In the genomic region with DNA sequence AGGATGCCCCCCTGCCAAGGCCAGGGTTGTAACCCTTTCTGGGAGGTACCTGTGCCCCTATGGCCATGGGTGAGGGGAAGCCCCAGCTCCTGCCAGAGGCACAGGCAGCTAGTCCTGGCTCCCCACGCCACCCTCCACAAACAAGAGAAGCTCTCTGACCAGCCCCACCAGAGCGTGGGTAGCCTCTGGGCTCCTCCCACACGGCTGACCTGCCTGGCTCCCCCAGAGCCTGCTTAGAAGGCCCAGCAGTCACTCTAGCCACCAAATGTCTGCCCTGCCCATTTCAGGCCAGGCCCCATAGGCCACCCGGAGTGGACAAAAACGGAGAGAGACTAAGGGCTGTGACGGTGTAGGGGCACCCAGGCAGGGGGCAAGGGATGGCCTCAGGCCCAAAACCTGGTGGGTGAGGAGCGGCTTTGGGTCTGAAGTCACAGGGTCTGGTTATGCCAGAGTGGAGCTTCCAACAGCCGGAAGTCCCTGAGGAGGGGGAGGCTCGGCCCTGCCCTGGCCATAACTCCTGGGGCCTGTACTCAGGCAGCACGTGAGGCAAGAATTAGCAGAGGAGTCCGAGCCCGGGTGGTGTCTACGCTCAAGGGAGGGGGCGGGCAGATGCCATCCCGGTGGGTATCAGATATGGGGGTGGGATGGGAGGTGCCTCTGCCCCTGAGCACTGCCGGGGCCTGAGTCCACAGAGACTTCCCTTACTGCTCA, we compare ENCODE assay signal across 16 cellular contexts.
DNase-seq lines count a peak whose midpoint lies in the region; ATAC-seq, FAIRE-seq and TF ChIP-seq lines count a peak whose summit lies in the region.
"Had no signal": no experiment of that assay in that cellular context is flagged by ENCODE, and none has a peak within 500 bp of the region (broad histone marks: within the 10 kb centered on the region; RNA-seq: fewer than 3 reads in every experiment).

No MANE protein-coding gene starts in this region.

- intact Hi-C loops in breast epithelium (cut with DNase I; ENCODE audit: low total_unique reads) (no loop called here), mammary epithelial cell (cut with micrococcal nuclease) (no loop called here)

- H3K36me3 ChIP-seq in breast epithelium: no peaks in the 10 kb centered on the region
- H3K36me3 ChIP-seq in mammary epithelial cell (ENCODE audit: insufficient read depth, low read length): no peaks in the 10 kb centered on the region
- no peaks in the 10 kb centered on the region for H3K36me3 ChIP-seq in H1 (ENCODE audit: control insufficient read depth in 2 of 4, insufficient read depth in 4 of 4, low read length in 3 of 4)
- H3K36me3 ChIP-seq in neuronal stem cell (replicated peaks in 1 of 2; ENCODE audit: control insufficient read depth in 2 of 2, insufficient read depth in 2 of 2, low read length in 2 of 2): peaks cover 0 to 1% of the 10 kb centered on the region in 2 donors
- H3K36me3 ChIP-seq: BLaER1 treated with 17β-estradiol and CSF1 and Interleukin-3, amounts not matched to agents 10 nM and 100 nM had no signal

- H4K91ac ChIP-seq in H1 (replicated peaks; ENCODE audit: insufficient read length, low read length) (peak overlapping the region; percentile 42), neuronal stem cell (ENCODE audit: low read depth, low read length, poor library complexity) (no peak overlapping the region)

- peak overlapping the region; percentile 36; the same call in 1 of the 2 replicates for H4K8ac ChIP-seq in H1 (ENCODE audit: extremely low read depth, insufficient read depth, low read length)
- no peak overlapping the region for H4K8ac ChIP-seq in neuronal stem cell (ENCODE audit: low read depth, low read length)

- H2BK12ac ChIP-seq in H1 (ENCODE audit: low read depth, low read length) (no peak overlapping the region; the same call in 1 of the 2 replicates), neuronal stem cell (ENCODE audit: low read length) (peak overlapping the region; percentile 63)

- BruUV-seq in mammary epithelial cell (replicated peaks; lab: Mats Ljungman, UMichigan): no TSS peak

- no peak overlapping the region for H4K5ac ChIP-seq in H1 (ENCODE audit: insufficient read length, low read depth, low read length)

- H2BK20ac ChIP-seq in H1 (ENCODE audit: low read length): no peak overlapping the region

- H3K36me3 Mint-ChIP-seq in type B pancreatic cell: no peaks in the 10 kb centered on the region

- H3K4me1 Mint-ChIP-seq in type B pancreatic cell (ENCODE audit: unreplicated experiment): peaks cover 9% of the 10 kb centered on the region
- H3K4me1 Mint-ChIP-seq: activated CD4-positive, alpha-beta T cell treated with anti-CD3 and anti-CD28 coated beads, Interleukin-2, amount 10 ng/mL, durations not matched to agents 24 days and 14 days had no signal

- POLR2A ChIA-PET in H1 (lab: Charles Lee; ENCODE audit: partially characterized antibody): interaction anchor here (1.0 to 1.3 kb wide), 2 partner anchors 9 to 49 kb away, joined by 3 read pairs; no protein-coding TSS in a partner anchor

- H3K4me1 ChIP-seq in breast epithelium (peaks cover 14 to 15% of the 10 kb centered on the region in 2 donors), mammary epithelial cell (ENCODE audit: insufficient read depth, low read length) (peaks cover 35% of the 10 kb centered on the region), H1 (replicated peaks in 1 of 4; ENCODE audit: control insufficient read depth in 3 of 4, insufficient read depth in 4 of 4, low read length in 3 of 4) (peaks cover 0 to 19% (median 7%) of the 10 kb centered on the region in 4 experiments; a peak in 6 of 7 replicates), neuronal stem cell (ENCODE audit: control insufficient read depth in 2 of 2, insufficient read depth in 1 of 2, low read depth in 1 of 2, low read length in 2 of 2) (peaks cover 0 to 7% of the 10 kb centered on the region in 2 donors)
- H3K4me1 ChIP-seq: A549 had no signal

- H3K27ac Mint-ChIP-seq in type B pancreatic cell: peak overlapping the region; percentile 43
- H3K27ac Mint-ChIP-seq: activated CD4-positive, alpha-beta T cell treated with anti-CD3 and anti-CD28 coated beads, Interleukin-2, amount 10 ng/mL, durations not matched to agents 24 days and 14 days; activated T-helper 2 cell treated with anti-CD3 and anti-CD28 coated beads, Interferon-gamma antibody, Interleukin-2, Interleukin-4, amounts not matched to agents 10 μg/mL and 5 μg/mL and 100 μg/mL, durations not matched to agents 14 hours and 24 hours and 36 hours had no signal

- no peak overlapping the region for H3K9ac ChIP-seq in mammary epithelial cell (ENCODE audit: insufficient read depth, low read length)
- no peak overlapping the region for H3K9ac ChIP-seq in H1 (replicated peaks in 1 of 4; ENCODE audit: extremely low read depth in 1 of 4, low read depth in 3 of 4, low read length in 3 of 4)
- H3K9ac ChIP-seq in neuronal stem cell (ENCODE audit: low read depth, low read length, poor library complexity): no peak overlapping the region

- no peak overlapping the region for H3K4me3 Mint-ChIP-seq in type B pancreatic cell
- H3K4me3 Mint-ChIP-seq: activated CD4-positive, alpha-beta T cell treated with anti-CD3 and anti-CD28 coated beads, Interleukin-2, amount 10 ng/mL, durations not matched to agents 24 days and 14 days had no signal

- H4K20me1 ChIP-seq in mammary epithelial cell (ENCODE audit: insufficient read depth, low read length) (no peaks in the 10 kb centered on the region), H1 (replicated peaks in 1 of 2; ENCODE audit: control insufficient read depth in 1 of 2, insufficient read depth in 2 of 2, low read length in 2 of 2) (peaks cover 0 to 7% of the 10 kb centered on the region in 2 experiments)

- no peak overlapping the region for H2BK120ac ChIP-seq in H1 (replicated peaks; ENCODE audit: low read depth, low read length)
- no peak overlapping the region for H2BK120ac ChIP-seq in neuronal stem cell (ENCODE audit: low read depth, low read length)

- in situ Hi-C loops in mammary epithelial cell (cut with MboI; ENCODE audit: low sequenced_read_pairs in 2 of 2): no loop called here

- H2BK15ac ChIP-seq in H1 (ENCODE audit: low read length) (peak overlapping the region; percentile 46; the same call in 1 of the 2 replicates), neuronal stem cell (ENCODE audit: low read length) (peak overlapping the region; percentile 9)

- H3K79me2 ChIP-seq in mammary epithelial cell (ENCODE audit: insufficient read depth, low read length) (no peaks in the 10 kb centered on the region), H1 (ENCODE audit: control insufficient read depth in 1 of 2, insufficient read depth in 2 of 2, low read length in 2 of 2) (no peaks in the 10 kb centered on the region)

- no peak overlapping the region for H2AFZ ChIP-seq in mammary epithelial cell (ENCODE audit: low read depth, low read length)
- H2AFZ ChIP-seq in H1 (ENCODE audit: low read length): no peak overlapping the region
- no peak overlapping the region for H2AFZ ChIP-seq in neuronal stem cell (ENCODE audit: low read length)

- no peaks in the 10 kb centered on the region for H3K9me3 Mint-ChIP-seq in type B pancreatic cell
- H3K9me3 Mint-ChIP-seq: activated CD4-positive, alpha-beta T cell treated with anti-CD3 and anti-CD28 coated beads, Interleukin-2, amount 10 ng/mL, durations not matched to agents 24 days and 14 days; activated T-helper 2 cell treated with anti-CD3 and anti-CD28 coated beads, Interferon-gamma antibody, Interleukin-2, Interleukin-4, amounts not matched to agents 10 μg/mL and 5 μg/mL and 100 μg/mL, durations not matched to agents 14 hours and 24 hours and 36 hours had no signal

- H2BK5ac ChIP-seq in H1 (ENCODE audit: low read depth, low read length) (no peak overlapping the region; the same call in 1 of the 2 replicates), neuronal stem cell (ENCODE audit: low read length) (peak overlapping the region; percentile 10)

- peaks cover 0 to 2% of the 10 kb centered on the region in 2 donors for H3K27me3 ChIP-seq in breast epithelium
- H3K27me3 ChIP-seq in mammary epithelial cell (ENCODE audit: insufficient read depth, low read length): no peaks in the 10 kb centered on the region
- peaks cover 7 to 33% (median 27%) of the 10 kb centered on the region in 4 experiments for H3K27me3 ChIP-seq in H1 (replicated peaks in 1 of 4; ENCODE audit: control insufficient read depth in 3 of 4, extremely low read depth in 1 of 4, insufficient read depth in 3 of 4, low read length in 3 of 4)
- peaks cover 0 to 35% (median 6%) of the 10 kb centered on the region in 3 experiments for H3K27me3 ChIP-seq in neuronal stem cell (ENCODE audit: control insufficient read depth in 3 of 3, insufficient read depth in 3 of 3, low read depth in 1 of 3, low read length in 3 of 3)

- ATAC-seq in left lobe of liver: no peak
- ATAC-seq in GM19035 (IDR thresholded peaks at IDR 0.05; ENCODE audit: unreplicated experiment): no peak
- ATAC-seq: stimulated activated naive CD8-positive, alpha-beta T cell treated with anti-CD3 and anti-CD28 coated beads, Interleukin-15, Interleukin-2, amounts not matched to agents 100 U/mL and 50 U/mL, for 24 hours had no signal

- WGBS in mammary epithelial cell (ENCODE audit: low coverage, missing lambda C conversion rate): 63% methylated on average over 5 of the region's 16 CpGs
- 90% methylated on average over 15 of the region's 16 CpGs; no CpG with 5 or more reads in 1 of the 2 experiments for WGBS in H1 (ENCODE audit: extremely low coverage in 1 of 2, insufficient coverage in 1 of 2, insufficient read length in 1 of 2, insufficient replicate concordance in 2 of 2, low coverage in 1 of 2, low lambda C conversion rate in 2 of 2, missing lambda C conversion rate in 1 of 2), 2 experiments
- WGBS in neuronal stem cell (ENCODE audit: extremely low coverage in 2 of 2, insufficient read length in 2 of 2, insufficient replicate concordance in 1 of 2), 2 donors: no CpG with 5 or more reads among the region's 16 CpGs

- H3K23ac ChIP-seq in H1 (ENCODE audit: insufficient read length): no peak overlapping the region
- H3K23ac ChIP-seq in neuronal stem cell (ENCODE audit: low read depth, low read length, poor library complexity): peak overlapping the region; percentile 70

- DNase-seq in breast epithelium (ENCODE audit: low spot score in 2 of 2) (no peak), mammary epithelial cell (no peak), H1 (ENCODE audit: low read depth in 1 of 2, low spot score in 2 of 2) (no peak), neuronal stem cell (ENCODE audit: low spot score) (no peak), type B pancreatic cell (ENCODE audit: extremely low spot score, unreplicated experiment) (no peak), left lobe of liver (ENCODE audit: low spot score) (no peak)
- no peak for DNase-seq in stimulated activated CD4-positive, alpha-beta T cell treated with anti-CD3 and anti-CD28 coated beads, Interleukin-2, amount 100 ng/mL, for 48 hours
- DNase-seq: activated CD4-positive, alpha-beta T cell treated with anti-CD3 and anti-CD28 coated beads, Interleukin-2, amount 10 ng/mL, durations not matched to agents 24 days and 14 days; NK-92 treated with Interleukin-12 subunit alpha and Interleukin-12 subunit beta, amount 100 ng/mL, for 24 hours; stimulated activated naive CD8-positive, alpha-beta T cell treated with anti-CD3 and anti-CD28 coated beads, Interleukin-15, Interleukin-2, amounts not matched to agents 100 U/mL and 50 U/mL, for 24 hours had no signal

- TF ChIP-seq POLR2A in breast epithelium (IDR thresholded peaks at IDR 0.05) (no peak), H1 (IDR thresholded peaks at IDR 0.05; ENCODE audit: control extremely low read depth in 1 of 2, low read depth in 2 of 2, low read length in 2 of 2) (no peak)

- H3K18ac ChIP-seq in H1 (ENCODE audit: extremely low read depth, low read length) (no peak overlapping the region), neuronal stem cell (ENCODE audit: low read length) (peak overlapping the region; percentile 29)

- H3K4ac ChIP-seq in H1 (replicated peaks; ENCODE audit: insufficient read length, low read depth, low read length) (peak overlapping the region; percentile 38), neuronal stem cell (ENCODE audit: low read length) (no peak overlapping the region)

- no peak overlapping the region for H3K14ac ChIP-seq in H1 (ENCODE audit: insufficient read length)
- H3K14ac ChIP-seq in neuronal stem cell (ENCODE audit: low read length): no peak overlapping the region

- no peak overlapping the region for H3K4me2 ChIP-seq in mammary epithelial cell (ENCODE audit: insufficient read depth, low read depth, low read length)
- no peak overlapping the region for H3K4me2 ChIP-seq in H1 (ENCODE audit: insufficient read depth in 1 of 2, low read depth in 2 of 2, low read length in 2 of 2)
- no peak overlapping the region for H3K4me2 ChIP-seq in neuronal stem cell (ENCODE audit: insufficient read depth, low read length, poor library complexity, severe bottlenecking)
- H3K4me2 ChIP-seq: A549; BLaER1 treated with 17β-estradiol and CSF1 and Interleukin-3, amounts not matched to agents 10 nM and 100 nM had no signal

- H3K79me1 ChIP-seq in H1 (ENCODE audit: low read depth, low read length) (no peaks in the 10 kb centered on the region), neuronal stem cell (ENCODE audit: low read depth, low read length) (peaks cover 1% of the 10 kb centered on the region)

- H3K27me3 Mint-ChIP-seq in type B pancreatic cell: peaks cover 6% of the 10 kb centered on the region

- dilution Hi-C loops in mammary epithelial cell (cut with HindIII; ENCODE audit: low sequenced_read_pairs): no loop called here

- H3K4me3 ChIP-seq in breast epithelium (no peak overlapping the region), mammary epithelial cell (replicated peaks in 1 of 3; ENCODE audit: insufficient read depth in 1 of 3, low read depth in 2 of 3, low read length in 3 of 3) (no peak overlapping the region), H1 (ENCODE audit: extremely low read depth in 1 of 4, insufficient read depth in 2 of 4, low read depth in 3 of 4, low read length in 4 of 4) (no peak overlapping the region), neuronal stem cell (ENCODE audit: low read length in 2 of 2) (no peak overlapping the region)
- H3K4me3 ChIP-seq: A549; BLaER1 treated with 17β-estradiol and CSF1 and Interleukin-3, amounts not matched to agents 10 nM and 100 nM; cardiac muscle cell had no signal

- H3K56ac ChIP-seq in H1 (replicated peaks; ENCODE audit: insufficient read length, low read depth, low read length): peak overlapping the region; percentile 12

- H3K27ac ChIP-seq in breast epithelium (peak overlapping the region; percentile 78 to 82), mammary epithelial cell (ENCODE audit: insufficient read depth, low read depth, low read length) (no peak overlapping the region), H1 (ENCODE audit: low read depth, low read length) (no peak overlapping the region), neuronal stem cell (replicated peaks; ENCODE audit: low read length) (no peak overlapping the region)
- H3K27ac ChIP-seq: A549; BLaER1 treated with 17β-estradiol and CSF1 and Interleukin-3, amounts not matched to agents 10 nM and 100 nM; cardiac muscle cell had no signal

- H3K9me3 ChIP-seq in breast epithelium (no peaks in the 10 kb centered on the region), mammary epithelial cell (replicated peaks; ENCODE audit: insufficient read depth, low read length) (no peaks in the 10 kb centered on the region), H1 (ENCODE audit: insufficient read depth in 2 of 2, low read depth in 1 of 2, low read length in 1 of 2) (no peaks in the 10 kb centered on the region), neuronal stem cell (replicated peaks in 1 of 2; ENCODE audit: control insufficient read depth in 2 of 2, insufficient read depth in 1 of 2, low read depth in 1 of 2, low read length in 2 of 2) (peaks cover 0 to 5% of the 10 kb centered on the region in 2 donors)
- H3K9me3 ChIP-seq: A549; BLaER1 treated with 17β-estradiol and CSF1 and Interleukin-3, amounts not matched to agents 10 nM and 100 nM had no signal

- no peak overlapping the region for H2AK5ac ChIP-seq in H1 (ENCODE audit: low read depth, low read length)
- H2AK5ac ChIP-seq in neuronal stem cell (ENCODE audit: low read depth, low read length): peak overlapping the region; percentile 94

- TF ChIP-seq RAD21 in H1 (IDR thresholded peaks at IDR 0.05 in 1 of 2, conservative IDR thresholded peaks at IDR 0.05 in 1 of 2; ENCODE audit: low read depth in 2 of 2, low read length in 2 of 2): no peak

- H3K23me2 ChIP-seq in H1 (ENCODE audit: low read depth, low read length): peaks cover 6% of the 10 kb centered on the region; the same call in 1 of the 2 replicates

- FAIRE-seq in H1 (lab: Jason Lieb, UNC): no peak
- FAIRE-seq: A549, G401.6 had no signal

- CTCF ChIA-PET in mammary epithelial cell (lab: Charles Lee; ENCODE audit: low non-redundant PET): no interaction called here
- CTCF ChIA-PET in H1 (lab: Charles Lee; ENCODE audit: partially characterized antibody): interaction anchor here (0.6 to 2.1 kb wide), 12 partner anchors 11 to 270 kb away, joined by 3 to 6 read pairs (median 3); no protein-coding TSS in a partner anchor

- TF ChIP-seq CTCF in breast epithelium (IDR thresholded peaks at IDR 0.05) (no peak), mammary epithelial cell (conservative IDR thresholded peaks at IDR 0.05 in 1 of 2, IDR thresholded peaks at IDR 0.05 in 1 of 2; ENCODE audit: extremely low read depth in 1 of 2, insufficient read depth in 1 of 2, low read depth in 1 of 2, low read length in 2 of 2) (no peak), H1 (IDR thresholded peaks at IDR 0.05; ENCODE audit: control extremely low read depth in 1 of 3, insufficient read depth in 1 of 3, low read depth in 1 of 3, low read length in 3 of 3) (no peak), type B pancreatic cell (conservative IDR thresholded peaks at IDR 0.05) (no peak)

- no peak for TF ChIP-seq EP300 in H1 (IDR thresholded peaks at IDR 0.05; ENCODE audit: borderline replicate concordance in 1 of 2, low read depth in 2 of 2, low read length in 2 of 2)

Comparison
In these comparisons a context has a peak if more than half of its experiments do, and no peak if none do; other contexts are left out.
1. H3K27ac ChIP-seq: peak in breast epithelium (2 of 2); none in mammary epithelial cell (single experiment), H1 (single experiment) and neuronal stem cell (single experiment).